1 cellular context compared by ENCODE assay signal in genomic region chr13:52954838-52955237, GRCh38.
TF ChIP-seq lines count a peak whose summit lies in the region.

No MANE protein-coding gene starts in this region.

TF ChIP-seq in GM23338, 12 proteins besides CTCF, POLR2A, EP300 and RAD21 (continued from another document):
- TF ChIP-seq EZH2phosphoT487 (IDR thresholded peaks at IDR 0.05; ENCODE audit: unreplicated experiment) = no peak
- no peak for TF ChIP-seq ZNF331 (CRISPR knock-in tag; IDR thresholded peaks at IDR 0.05; ENCODE audit: low read depth)
- no peak for TF ChIP-seq ZNF114 (CRISPR knock-in tag; IDR thresholded peaks at IDR 0.05)
- no peak for TF ChIP-seq POLR2AphosphoS5 (IDR thresholded peaks at IDR 0.05; ENCODE audit: low read depth)
- TF ChIP-seq REST (IDR thresholded peaks at IDR 0.05; ENCODE audit: unreplicated experiment) = no peak
